25 cellular contexts compared by ENCODE assay signal in the genomic region with DNA sequence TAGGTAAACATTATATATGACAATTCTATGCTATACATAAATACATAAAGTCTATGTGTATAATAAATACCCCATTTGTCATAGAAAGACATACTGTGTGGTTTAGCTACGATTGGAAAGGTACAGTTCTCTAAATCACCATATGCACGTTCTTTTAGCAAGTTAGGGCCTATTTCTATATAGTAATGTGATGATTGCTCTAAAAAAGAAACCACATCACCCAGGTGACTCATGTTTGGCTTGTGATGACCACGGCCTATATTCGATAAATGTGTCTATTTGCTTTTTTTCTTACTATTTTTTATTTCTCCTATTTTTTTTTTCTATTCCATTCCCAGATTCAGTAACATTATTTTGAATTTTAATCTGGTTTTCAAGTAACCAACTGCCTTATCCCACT. TPM values are rescaled to one million over a fixed set of nuclear protein-coding genes. Genes with fewer than 3 reads are reported as not detected.
DNase-seq lines count a peak whose midpoint lies in the region; ATAC-seq, FAIRE-seq and TF ChIP-seq lines count a peak whose summit lies in the region.
"Had no signal": no experiment of that assay in that cellular context is flagged by ENCODE, and none has a peak within 500 bp of the region (broad histone marks: within the 10 kb centered on the region; RNA-seq: fewer than 3 reads in every experiment).

No MANE protein-coding gene starts in this region.

- FAIRE-seq in GM12878 (lab: Jason Lieb, UNC) = no peak

- no peak overlapping the region for H3K4me3 Mint-ChIP-seq in MCF 10A (ENCODE audit: unreplicated experiment)
- H3K4me3 Mint-ChIP-seq: CD8-positive, alpha-beta memory T cell; GM23338 had no signal

- H4K20me1 ChIP-seq in mammary epithelial cell (ENCODE audit: insufficient read depth, low read length) (no peaks in the 10 kb centered on the region), OCI-LY3 (ENCODE audit: insufficient read depth, low read length) (no peaks in the 10 kb centered on the region), GM12878 (ENCODE audit: control insufficient read depth, insufficient read depth) (no peaks in the 10 kb centered on the region; the same call in 1 of the 2 replicates)

- intact Hi-C loops in mammary epithelial cell (cut with micrococcal nuclease) (no loop called here), MCF 10A (cut with micrococcal nuclease) (no loop called here), GM12878 (cut with micrococcal nuclease; ENCODE audit: unreplicated experiment) (no loop called here)

- SMC1A ChIA-PET in GM12878 (lab: Charles Lee; ENCODE audit: uncharacterized antibody, unreplicated experiment) = no interaction called here

- H3K27ac ChIP-seq in mammary epithelial cell (ENCODE audit: insufficient read depth, low read depth, low read length) = peak overlapping the region; percentile 25
- H3K27ac ChIP-seq in OCI-LY3 (ENCODE audit: low read length) = no peak overlapping the region
- no peak overlapping the region for H3K27ac ChIP-seq in GM12878 (ENCODE audit: control insufficient read depth, insufficient read depth)
- H3K27ac ChIP-seq in substantia nigra (ENCODE audit: low read depth, low read length, poor library complexity, severe bottlenecking) = no peak overlapping the region
- no peak overlapping the region for H3K27ac ChIP-seq in WERI-Rb-1
- H3K27ac ChIP-seq: Peyer's patch had no signal

- no peak overlapping the region for H3K4me3 ChIP-seq in mammary epithelial cell (replicated peaks in 1 of 3; ENCODE audit: insufficient read depth in 1 of 3, low read depth in 2 of 3, low read length in 3 of 3)
- peak overlapping the region; percentile 59 for H3K4me3 ChIP-seq in OCI-LY3 (ENCODE audit: low read length)
- H3K4me3 ChIP-seq in GM12878 = no peak overlapping the region
- no peak overlapping the region for H3K4me3 ChIP-seq in WERI-Rb-1 (ENCODE audit: low read depth, low read length)
- H3K4me3 ChIP-seq: GM23338, HAP-1, Peyer's patch had no signal

- H3K27me3 Mint-ChIP-seq in MCF 10A (ENCODE audit: insufficient read depth, unreplicated experiment) = no peaks in the 10 kb centered on the region
- H3K27me3 Mint-ChIP-seq: CD8-positive, alpha-beta memory T cell had no signal

- RAD21 ChIA-PET in GM12878 (lab: Charles Lee; ENCODE audit: unreplicated experiment) = no interaction called here

- H3K9me3 Mint-ChIP-seq in MCF 10A (ENCODE audit: unreplicated experiment) = no peaks in the 10 kb centered on the region
- H3K9me3 Mint-ChIP-seq: CD8-positive, alpha-beta memory T cell had no signal

- no peaks in the 10 kb centered on the region for H3K36me3 ChIP-seq in mammary epithelial cell (ENCODE audit: insufficient read depth, low read length)
- H3K36me3 ChIP-seq in OCI-LY3 (replicated peaks; ENCODE audit: low read depth, low read length) = peaks cover 4% of the 10 kb centered on the region
- H3K36me3 ChIP-seq in GM12878 (ENCODE audit: control insufficient read depth in 2 of 2, insufficient read depth in 2 of 2, low read length in 1 of 2) = no peaks in the 10 kb centered on the region
- H3K36me3 ChIP-seq in WERI-Rb-1 = no peaks in the 10 kb centered on the region
- H3K36me3 ChIP-seq: HAP-1, Peyer's patch had no signal

- dilution Hi-C loops in mammary epithelial cell (cut with HindIII; ENCODE audit: low sequenced_read_pairs) = no loop called here

- no peaks in the 10 kb centered on the region for H3K4me1 Mint-ChIP-seq in MCF 10A (ENCODE audit: insufficient read depth, unreplicated experiment)

- H3K9me3 ChIP-seq in mammary epithelial cell (replicated peaks; ENCODE audit: insufficient read depth, low read length) = no peaks in the 10 kb centered on the region
- H3K9me3 ChIP-seq in OCI-LY3 (ENCODE audit: insufficient read depth, low read length) = no peaks in the 10 kb centered on the region
- no peaks in the 10 kb centered on the region; the same call in 2 of the 3 replicates for H3K9me3 ChIP-seq in GM12878 (replicated peaks; ENCODE audit: control insufficient read depth, insufficient read depth, low read length)
- H3K9me3 ChIP-seq in WERI-Rb-1 (ENCODE audit: severe bottlenecking) = no peaks in the 10 kb centered on the region
- H3K9me3 ChIP-seq: Peyer's patch had no signal

- WGBS in mammary epithelial cell (ENCODE audit: low coverage, missing lambda C conversion rate) = 1% methylated on average over 4 of the region's 4 CpGs
- 40% methylated on average over 4 of the region's 4 CpGs for WGBS in GM12878 (ENCODE audit: insufficient coverage, insufficient replicate concordance, low lambda C conversion rate, missing lambda C conversion rate)

- BruUV-seq in mammary epithelial cell (replicated peaks; lab: Mats Ljungman, UMichigan) (no TSS peak), MCF 10A (replicated peaks; lab: Mats Ljungman, UMichigan) (no TSS peak), GM12878 (replicated peaks; lab: Mats Ljungman, UMichigan) (no TSS peak)

- DNase-seq in mammary epithelial cell (peak; percentile 57), MCF 10A (ENCODE audit: unreplicated experiment) (no peak), GM12878 (ENCODE audit: low read depth, low spot score) (no peak), substantia nigra (lab: John Stamatoyannopoulos, UW) (no peak), WERI-Rb-1 (no peak), NCI-H1417 (lab: John Stamatoyannopoulos, UW) (no peak)
- DNase-seq: AML-193; C1 segment of cervical spinal cord; Calu3; CD8-positive, alpha-beta memory T cell; DMS153; GF-D8; KBM-7; NCI-H1092 treated with DMSO at 0.1 percent for 48 hours; NCI-H146; NCI-H2029; NCI-H226; NCI-H510A treated with DMSO at 0.1 percent for 48 hours; NCI-H748 treated with DMSO at 0.1 percent for 48 hours; NK-92 treated with Interleukin-12 subunit alpha and Interleukin-12 subunit beta, amount 100 ng/mL, for 24 hours; Peyer's patch; Right ventricle myocardium superior had no signal

- CTCF ChIA-PET in mammary epithelial cell (lab: Charles Lee; ENCODE audit: low non-redundant PET) (no interaction called here), MCF 10A (lab: Yijun Ruan, JAX) (interaction anchor here (0.5 kb wide), 1 partner anchor 24 kb away, joined by 4 read pairs; no protein-coding TSS in a partner anchor), GM12878 (lab: Yijun Ruan, JAX) (no interaction called here)

- in situ Hi-C loops in mammary epithelial cell (cut with MboI; ENCODE audit: low sequenced_read_pairs in 2 of 2) = no loop called here
- in situ Hi-C loops in GM12878 (cut with MboI) = no loop called here

- peak; percentile 38 for ATAC-seq in GM12878

- H3K36me3 Mint-ChIP-seq in MCF 10A (ENCODE audit: insufficient read depth, unreplicated experiment) = no peaks in the 10 kb centered on the region

- TF ChIP-seq CTCF in mammary epithelial cell (conservative IDR thresholded peaks at IDR 0.05 in 1 of 2, IDR thresholded peaks at IDR 0.05 in 1 of 2; ENCODE audit: extremely low read depth in 1 of 2, insufficient read depth in 1 of 2, low read depth in 1 of 2, low read length in 2 of 2) = no peak
- no peak for TF ChIP-seq CTCF in MCF 10A (IDR thresholded peaks at IDR 0.05; ENCODE audit: unreplicated experiment)
- no peak for TF ChIP-seq CTCF in OCI-LY3 (IDR thresholded peaks at IDR 0.05; ENCODE audit: low read depth, low read length)
- no peak for TF ChIP-seq CTCF in GM12878 (IDR thresholded peaks at IDR 0.05 in 2 of 3, conservative IDR thresholded peaks at IDR 0.05 in 1 of 3; ENCODE audit: control insufficient read depth in 2 of 3, extremely low read depth in 1 of 3, insufficient read depth in 1 of 3, low read depth in 3 of 3, low read length in 3 of 3)
- TF ChIP-seq CTCF in WERI-Rb-1 (IDR thresholded peaks at IDR 0.05; ENCODE audit: low read depth, low read length) = no peak

- no peak overlapping the region for H3K4me2 ChIP-seq in mammary epithelial cell (ENCODE audit: insufficient read depth, low read depth, low read length)
- H3K4me2 ChIP-seq in OCI-LY3 (ENCODE audit: low read length) = peak overlapping the region; percentile 74
- no peak overlapping the region for H3K4me2 ChIP-seq in GM12878 (ENCODE audit: control insufficient read depth, insufficient read depth)
- H3K4me2 ChIP-seq: GM23338 had no signal

- TF ChIP-seq EP300 in GM12878 (IDR thresholded peaks at IDR 0.05; ENCODE audit: borderline replicate concordance in 1 of 2, control insufficient read depth in 1 of 2, low read depth in 2 of 2, low read length in 2 of 2) = no peak

- H3K4me1 ChIP-seq in mammary epithelial cell (ENCODE audit: insufficient read depth, low read length) (peaks cover 6% of the 10 kb centered on the region), OCI-LY3 (ENCODE audit: low read length) (peaks cover 43% of the 10 kb centered on the region), GM12878 (ENCODE audit: control insufficient read depth, insufficient read depth, low read length) (no peaks in the 10 kb centered on the region; the same call in 1 of the 2 replicates)
- H3K4me1 ChIP-seq: Peyer's patch had no signal

- no peak overlapping the region for H3K27ac Mint-ChIP-seq in MCF 10A (ENCODE audit: low read depth, unreplicated experiment)
- H3K27ac Mint-ChIP-seq: GM23338 had no signal

- H2AFZ ChIP-seq in mammary epithelial cell (ENCODE audit: low read depth, low read length) (no peak overlapping the region), OCI-LY3 (ENCODE audit: low read depth, low read length) (no peak overlapping the region), GM12878 (ENCODE audit: control insufficient read depth, low read depth, low read length) (no peak overlapping the region)
- H2AFZ ChIP-seq: GM23338 had no signal

- H3K79me2 ChIP-seq in mammary epithelial cell (ENCODE audit: insufficient read depth, low read length) (no peaks in the 10 kb centered on the region), OCI-LY3 (ENCODE audit: low read length) (no peaks in the 10 kb centered on the region), GM12878 (ENCODE audit: control insufficient read depth, insufficient read depth, low read length) (no peaks in the 10 kb centered on the region)

- POLR2A ChIA-PET in MCF 10A (lab: Yijun Ruan, JAX) (interaction anchor here (0.7 kb wide), 1 partner anchor 10 kb away, joined by 3 read pairs; no protein-coding TSS in a partner anchor), GM12878 (lab: Charles Lee) (no interaction called here)

- H3K9ac ChIP-seq in mammary epithelial cell (ENCODE audit: insufficient read depth, low read length) = no peak overlapping the region
- H3K9ac ChIP-seq in OCI-LY3 (ENCODE audit: low read length) = no peak overlapping the region
- H3K9ac ChIP-seq in GM12878 (ENCODE audit: control insufficient read depth, insufficient read depth, low read length) = no peak overlapping the region

- no peaks in the 10 kb centered on the region for H3K27me3 ChIP-seq in mammary epithelial cell (ENCODE audit: insufficient read depth, low read length)
- no peaks in the 10 kb centered on the region for H3K27me3 ChIP-seq in OCI-LY3 (ENCODE audit: low read depth, low read length)
- H3K27me3 ChIP-seq in GM12878 (replicated peaks in 1 of 2; ENCODE audit: control insufficient read depth in 2 of 2, insufficient read depth in 2 of 2, low read length in 1 of 2) = no peaks in the 10 kb centered on the region
- H3K27me3 ChIP-seq in WERI-Rb-1 (ENCODE audit: insufficient read depth, low read depth, severe bottlenecking) = no peaks in the 10 kb centered on the region
- H3K27me3 ChIP-seq: Peyer's patch had no signal

- no peak for TF ChIP-seq POLR2A in GM12878 (IDR thresholded peaks at IDR 0.05; ENCODE audit: low read depth, low read length)

- no peak for TF ChIP-seq RAD21 in GM12878 (IDR thresholded peaks at IDR 0.05; ENCODE audit: insufficient read depth, low read depth, low read length)

RNA-seq across cellular contexts. Expression of gene RETREG1, which starts 34.7 kb away (rescaled TPM):
- total RNA-seq in mammary epithelial cell (10 to 100 TPM; 14.2 to 49.7 TPM), MCF 10A (2022) (4.9 and 5.3 TPM in 2 replicates), GM12878 (2014; rRNA removed) (7.9 and 9.3 TPM in 2 replicates), GM12878 (2014; rRNA removed; fragmentation: Illumina TruSeq; extraction: Trizol) (8.4 and 8.9 TPM in 2 replicates), GM12878 (2021) (8.0 and 12.2 TPM in 2 replicates)
- polyA plus RNA-seq in mammary epithelial cell (5.2 TPM), GM12878 (2011; rRNA removed) (3.9 and 4.8 TPM in 2 replicates), GM12878 (2014; fragmentation: Illumina TruSeq; extraction: Trizol) (6.4 and 7.2 TPM in 2 replicates), GM12878 (2014; fragmentation: Nextera tagmentation; extraction: Ambion mirVana) (1 to 10 TPM; 3.9 to 5.1 TPM), GM12878 (2014; rRNA removed) (6.3 and 6.5 TPM in 2 replicates), GM12878 (2016; fragmentation: Nextera tagmentation; extraction: Ambion mirVana) (1 to 10 TPM; 6.0 to 7.1 TPM)
- polyA minus RNA-seq in mammary epithelial cell = 1.8 TPM
- 0.48 TPM in 1 of 2 replicates, not detected in the other for total RNA-seq in GM12878 (2013; cell fraction: nucleolus; rRNA removed)
- 0.29 TPM for polyA plus RNA-seq in GM12878 (2011; ENCODE audit: low read depth)
- polyA plus RNA-seq in GM12878 (2011; cell fraction: cytosol; rRNA removed) = 3.7 and 4.1 TPM in 2 replicates
- 2.7 and 3.3 TPM in 2 replicates for polyA plus RNA-seq in GM12878 (2011; cell fraction: nucleus; rRNA removed)
- polyA plus RNA-seq in GM12878 (2012) = 0.95 TPM in 2 replicates
- polyA minus RNA-seq in GM12878 (2011; rRNA and poly(A)+ RNA removed) = 3.3 and 6.4 TPM in 2 replicates
- polyA minus RNA-seq in GM12878 (2011; cell fraction: cytosol; rRNA and poly(A)+ RNA removed) = 1.9 and 2.2 TPM in 2 replicates
- 2.2 and 3.3 TPM in 2 replicates for polyA minus RNA-seq in GM12878 (2011; cell fraction: nucleus; rRNA and poly(A)+ RNA removed)
